In genomic region chr10:24979685-24980084, GRCh38 we compare ENCODE assay signal across 10 cellular contexts. TPM values are rescaled to one million over a fixed set of nuclear protein-coding genes. Genes with fewer than 3 reads are reported as not detected.
"Had no signal": no experiment of that assay in that cellular context is flagged by ENCODE, and none has a peak within 500 bp of the region (broad histone marks: within the 10 kb centered on the region; RNA-seq: fewer than 3 reads in every experiment).

No MANE protein-coding gene starts in this region.

- H3K4me3 Mint-ChIP-seq: IgD-negative memory B cell had no signal

- H3K27me3 Mint-ChIP-seq: IgD-negative memory B cell had no signal

- H3K27ac ChIP-seq: HL-60, KMS-11 had no signal

- H3K27ac Mint-ChIP-seq: IgD-negative memory B cell had no signal

- ATAC-seq: HepG2 had no signal

- FAIRE-seq: HepG2, HTR-8/SVneo had no signal

- H3K36me3 Mint-ChIP-seq: IgD-negative memory B cell had no signal

- DNase-seq: IMR-90, KBM-7, KG1 had no signal

- H3K9ac ChIP-seq: KMS-11 had no signal

- H3K4me2 ChIP-seq: KMS-11 had no signal

RNA-seq across cellular contexts. Expression of gene PRTFDC1, which starts 27.3 kb away (rescaled TPM):
- total RNA-seq: HepG2, HT1080 had no signal
- polyA plus RNA-seq: HepG2, IgD-negative memory B cell had no signal

RNA-seq across cellular contexts. Expression of gene ENKUR, which starts 36.3 kb away (rescaled TPM):
- total RNA-seq: HT-29, IMR-90 had no signal
- polyA plus RNA-seq: IMR-90 had no signal
